In the genomic region with DNA sequence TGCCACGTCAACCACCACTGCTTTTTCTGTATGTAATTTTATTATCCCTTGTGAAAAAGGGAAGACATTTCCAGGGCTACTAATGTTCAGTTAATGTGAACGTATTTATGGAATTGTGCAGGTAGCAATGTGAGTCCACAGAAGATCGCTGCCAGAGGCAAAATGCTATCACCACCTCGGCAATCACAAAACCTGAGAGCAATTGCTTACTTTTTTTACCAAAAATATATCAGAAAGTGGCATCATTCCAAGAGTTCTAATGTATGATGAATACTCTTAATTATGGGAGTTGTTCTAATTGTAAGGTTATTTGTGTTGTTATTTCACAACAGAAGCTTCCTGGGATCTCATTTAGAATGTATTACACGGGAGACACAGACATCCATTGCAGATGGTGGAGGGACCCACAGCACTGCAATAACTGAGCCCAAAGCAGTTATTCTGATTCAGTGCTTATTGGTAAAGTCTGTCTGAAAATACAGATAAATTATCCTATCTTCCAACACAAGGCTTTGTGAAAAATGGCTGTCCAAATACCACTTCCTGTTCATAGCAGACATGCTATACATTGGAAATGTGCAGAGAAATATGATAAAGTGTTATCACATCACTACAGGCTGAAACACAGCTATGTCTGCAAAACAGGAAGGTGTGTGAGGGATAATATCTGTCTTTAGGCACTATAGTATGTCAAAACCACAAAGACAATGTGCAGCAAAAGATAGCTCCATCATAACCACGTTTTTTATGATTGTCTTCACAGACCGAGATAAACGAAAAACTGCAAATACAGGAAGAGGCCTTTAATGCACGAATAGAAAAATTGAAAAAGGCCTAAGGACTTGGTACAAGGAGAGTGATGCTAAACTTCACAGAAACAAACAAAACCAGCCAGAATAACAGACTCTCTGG, we compare ENCODE assay signal across 12 cellular contexts.
DNase-seq lines count a peak whose midpoint lies in the region; ATAC-seq and TF ChIP-seq lines count a peak whose summit lies in the region.
"Had no signal": no experiment of that assay in that cellular context is flagged by ENCODE, and none has a peak within 500 bp of the region (broad histone marks: within the 10 kb centered on the region; RNA-seq: fewer than 3 reads in every experiment).

No MANE protein-coding gene starts in this region.

- in situ Hi-C loops in gastrocnemius medialis (cut with MboI; ENCODE audit: low sequenced_read_pairs in 4 of 4): no loop called here

- H3K27ac ChIP-seq in DND-41 (ENCODE audit: low read length): peak overlapping the region; percentile 67
- no peak overlapping the region for H3K27ac ChIP-seq in gastrocnemius medialis
- H3K27ac ChIP-seq: lower lobe of right lung had no signal

- DNase-seq in DND-41: peak; percentile 21
- peak; percentile 100 for DNase-seq in Jurkat, Clone E6-1 (ENCODE audit: low read depth, low spot score)
- DNase-seq in UCSD-AML1 (lab: John Stamatoyannopoulos, UW; ENCODE audit: unreplicated experiment): peak; percentile 38
- peak; percentile 62 for DNase-seq in inferior parietal cortex (ENCODE audit: extremely low spot score)
- DNase-seq in gastrocnemius medialis: no peak
- no peak for DNase-seq in NCI-H128 (lab: John Stamatoyannopoulos, UW; ENCODE audit: unreplicated experiment)
- DNase-seq: Caco-2, lower lobe of right lung, NCI-H1092 treated with DMSO at 0.1 percent for 48 hours, NCI-H446 treated with DMSO at 0.1 percent for 48 hours, T1000 had no signal

- H3K36me3 ChIP-seq in DND-41 (ENCODE audit: insufficient read depth, low read length) (no peaks in the 10 kb centered on the region), gastrocnemius medialis (no peaks in the 10 kb centered on the region)
- H3K36me3 ChIP-seq: lower lobe of right lung had no signal

- H3K27me3 ChIP-seq in DND-41 (ENCODE audit: insufficient read depth, low read length, poor library complexity): no peaks in the 10 kb centered on the region
- no peaks in the 10 kb centered on the region for H3K27me3 ChIP-seq in gastrocnemius medialis

- peak overlapping the region in 1 of 2 experiments; percentile 13; a peak in 1 of 4 replicates for H3K4me3 ChIP-seq in DND-41 (ENCODE audit: low read depth in 1 of 2, low read length in 2 of 2)
- peak overlapping the region; percentile 26 for H3K4me3 ChIP-seq in Jurkat, Clone E6-1 (ENCODE audit: low read length)
- no peak overlapping the region for H3K4me3 ChIP-seq in gastrocnemius medialis
- H3K4me3 ChIP-seq: lower lobe of right lung had no signal

- ATAC-seq in DND-41 (ENCODE audit: insufficient read depth, low read depth) (peak; percentile 93), gastrocnemius medialis (no peak), GM21786 (IDR thresholded peaks at IDR 0.05; ENCODE audit: unreplicated experiment) (no peak)
- ATAC-seq: lower lobe of right lung had no signal

- no peaks in the 10 kb centered on the region for H4K20me1 ChIP-seq in DND-41 (ENCODE audit: insufficient read depth, low read length)

- peak overlapping the region; percentile 3; the same call in 1 of the 2 replicates for H3K9ac ChIP-seq in DND-41 (ENCODE audit: low read depth, low read length)

- intact Hi-C loops in gastrocnemius medialis (cut with DNase I; ENCODE audit: low total_unique reads): no loop called here

- peak overlapping the region; percentile 42 for H3K4me2 ChIP-seq in DND-41 (ENCODE audit: insufficient read depth, low read length)

- no peak for TF ChIP-seq CTCF in DND-41 (IDR thresholded peaks at IDR 0.05; ENCODE audit: borderline replicate concordance, extremely low read depth, low read length, poor library complexity, severe bottlenecking)
- TF ChIP-seq CTCF in gastrocnemius medialis (IDR thresholded peaks at IDR 0.05 in 4 of 5, conservative IDR thresholded peaks at IDR 0.05 in 1 of 5): no peak

- no peaks in the 10 kb centered on the region for H3K9me3 ChIP-seq in DND-41 (ENCODE audit: insufficient read depth, low read length, severe bottlenecking)
- H3K9me3 ChIP-seq in gastrocnemius medialis: no peaks in the 10 kb centered on the region
- H3K9me3 ChIP-seq: Caco-2, lower lobe of right lung had no signal

- TF ChIP-seq POLR2A in gastrocnemius medialis (IDR thresholded peaks at IDR 0.05): no peak

- peaks cover 19% of the 10 kb centered on the region for H3K4me1 ChIP-seq in DND-41 (ENCODE audit: insufficient read depth, low read length)
- H3K4me1 ChIP-seq in gastrocnemius medialis: no peaks in the 10 kb centered on the region
- H3K4me1 ChIP-seq: lower lobe of right lung had no signal

- no peaks in the 10 kb centered on the region for H3K79me2 ChIP-seq in DND-41 (ENCODE audit: insufficient read depth, low read length)

- H2AFZ ChIP-seq in DND-41 (ENCODE audit: low read depth, low read length): peak overlapping the region; percentile 68

Comparison
In these comparisons a context has a peak if more than half of its experiments do, and no peak if none do; other contexts are left out.
1. DNase-seq: peak in DND-41 (single experiment), Jurkat, Clone E6-1 (single experiment), UCSD-AML1 (single experiment) and inferior parietal cortex (single experiment); none in gastrocnemius medialis (0 of 2) and NCI-H128 (single experiment).